8 cellular contexts compared by ENCODE assay signal in the genomic region with DNA sequence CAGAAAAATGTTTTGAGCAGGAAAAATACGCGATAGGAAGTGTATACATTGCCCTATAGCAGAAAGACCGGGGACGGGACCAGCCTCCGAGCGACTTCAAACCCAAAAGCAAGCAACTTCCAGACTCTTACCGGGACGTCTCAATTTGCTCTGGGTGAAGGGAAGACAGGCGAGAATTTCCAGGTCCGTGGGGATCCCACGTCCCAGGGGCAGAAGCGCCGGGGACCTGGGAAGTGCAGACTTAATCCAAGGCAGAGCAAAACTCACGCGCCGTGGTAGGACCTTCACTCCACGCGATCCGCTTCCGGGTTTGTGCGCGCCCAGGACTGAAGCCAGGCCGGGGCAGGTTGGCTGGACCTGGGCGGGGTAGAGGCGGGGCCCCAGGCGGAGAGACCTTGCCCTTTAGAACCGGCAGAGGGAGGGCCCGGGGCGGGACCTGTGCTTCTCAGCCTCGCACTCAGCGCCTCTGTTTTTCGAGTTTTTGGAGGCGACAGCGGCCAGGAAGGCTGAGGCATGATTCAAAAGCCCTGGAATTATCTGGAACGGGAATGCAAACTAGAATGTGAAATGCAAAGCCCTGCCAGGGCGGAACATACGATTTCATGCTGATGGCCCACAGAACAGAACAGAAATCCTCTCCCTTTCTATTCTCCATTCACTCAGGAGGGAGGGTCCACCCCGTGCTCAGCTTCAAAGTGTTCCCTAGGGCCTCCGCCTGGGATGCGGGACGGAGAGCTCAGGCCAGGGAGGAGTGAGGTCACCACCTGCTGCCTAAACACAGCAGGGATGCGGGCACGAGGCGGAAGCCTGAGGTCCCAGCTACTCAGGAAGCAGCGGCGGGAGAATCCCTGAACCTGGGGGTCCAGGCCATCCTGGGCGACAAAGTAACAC. TPM values are rescaled to one million over a fixed set of nuclear protein-coding genes. Genes with fewer than 3 reads are reported as not detected.
DNase-seq lines count a peak whose midpoint lies in the region; ATAC-seq and TF ChIP-seq lines count a peak whose summit lies in the region.
"Not testable (repeated sequence)": the region's sequence is repeated elsewhere in the genome, so short reads cannot be mapped to it uniquely, and the experiment has no call there.

Gene ZNF600 (minus strand): TSS at position 328 of the 891 bp plus-strand sequence. CDS start 7,903 bp downstream, outside the sequence.

- ATAC-seq in GM18520 (IDR thresholded peaks at IDR 0.05; ENCODE audit: unreplicated experiment), result peak; percentile 61
- peak; percentile 89 for ATAC-seq in HG03045 (IDR thresholded peaks at IDR 0.05; ENCODE audit: unreplicated experiment)
- ATAC-seq in activated CD4-positive, alpha-beta T cell treated with anti-CD3 and anti-CD28 coated beads for 36 hours, result peak; percentile 99
- ATAC-seq in central memory CD8-positive, alpha-beta T cell (replicated peaks; ENCODE audit: extremely low read depth, poor library complexity, severe bottlenecking), result peak; percentile 93

- CTCF ChIA-PET in activated CD4-positive, alpha-beta T cell treated with anti-CD3 and anti-CD28 coated beads for 36 hours (lab: Charles Lee), result not testable (repeated sequence)

- not testable (repeated sequence) for TF ChIP-seq CTCF in 22Rv1 (IDR thresholded peaks at IDR 0.05)

- DNase-seq in NCI-H345 treated with DMSO at 0.1 percent for 48 hours (lab: John Stamatoyannopoulos, UW; ENCODE audit: unreplicated experiment) (peak; percentile 12), inferior parietal cortex (ENCODE audit: extremely low spot score) (peak; percentile 14)
- DNase-seq in activated CD4-positive, alpha-beta T cell treated with anti-CD3 and anti-CD28 coated beads for 36 hours, result peak; percentile 83
- peak; percentile 56 to 73 for DNase-seq in central memory CD8-positive, alpha-beta T cell (ENCODE audit: low spot score in 2 of 2)

- H3K27me3 Mint-ChIP-seq in activated CD4-positive, alpha-beta T cell treated with anti-CD3 and anti-CD28 coated beads for 36 hours; central memory CD8-positive, alpha-beta T cell: not testable (repeated sequence)

- peak within 1 kb of the TSS; percentile 87 for H3K4me3 Mint-ChIP-seq in activated CD4-positive, alpha-beta T cell treated with anti-CD3 and anti-CD28 coated beads for 36 hours
- H3K4me3 Mint-ChIP-seq in central memory CD8-positive, alpha-beta T cell, result peak within 1 kb of the TSS; percentile 69

- peak within 1 kb of the TSS; percentile 84 for H3K27ac Mint-ChIP-seq in activated CD4-positive, alpha-beta T cell treated with anti-CD3 and anti-CD28 coated beads for 36 hours
- peak within 1 kb of the TSS; percentile 84 for H3K27ac Mint-ChIP-seq in central memory CD8-positive, alpha-beta T cell (ENCODE audit: low read depth)

- intact Hi-C loops in activated CD4-positive, alpha-beta T cell treated with anti-CD3 and anti-CD28 coated beads for 36 hours (cut with DNase I, micrococcal nuclease), result loop anchor here in 1 of 2 experiments (1.0 to 5.0 kb wide), 5 partner anchors 34 to 176 kb away; partner anchors contain the start of genes ZNF28, ZNF468, ZNF611 and ZNF816

- peaks cover 18% of the 10 kb centered on the region for H3K9me3 Mint-ChIP-seq in activated CD4-positive, alpha-beta T cell treated with anti-CD3 and anti-CD28 coated beads for 36 hours (ENCODE audit: low read depth)
- H3K9me3 Mint-ChIP-seq in central memory CD8-positive, alpha-beta T cell, result not testable (repeated sequence)

- H3K4me3 ChIP-seq in skin epidermis, result peak within 1 kb of the TSS; percentile 47 to 82 (median 56)

- peaks cover 30% of the 10 kb centered on the region for H3K36me3 Mint-ChIP-seq in activated CD4-positive, alpha-beta T cell treated with anti-CD3 and anti-CD28 coated beads for 36 hours (ENCODE audit: low read depth)
- H3K36me3 Mint-ChIP-seq in central memory CD8-positive, alpha-beta T cell (ENCODE audit: insufficient read depth), result peaks cover 13% of the 10 kb centered on the region

- POLR2A ChIA-PET in activated CD4-positive, alpha-beta T cell treated with anti-CD3 and anti-CD28 coated beads for 36 hours (lab: Charles Lee), result not testable (repeated sequence)

- H3K27ac ChIP-seq in 22Rv1 (peak within 1 kb of the TSS; percentile 70), skin epidermis (peak within 1 kb of the TSS in 20 of 21 experiments; percentile 15 to 86 (median 72))

- peaks cover 23% of the 10 kb centered on the region for H3K4me1 Mint-ChIP-seq in activated CD4-positive, alpha-beta T cell treated with anti-CD3 and anti-CD28 coated beads for 36 hours
- peaks cover 39% of the 10 kb centered on the region for H3K4me1 Mint-ChIP-seq in central memory CD8-positive, alpha-beta T cell

RNA-seq across cellular contexts. Expression of gene ZNF600, which starts in this region (rescaled TPM):
- 10 to 100 TPM; 10.6 to 14.3 TPM for total RNA-seq in activated CD4-positive, alpha-beta T cell treated with anti-CD3 and anti-CD28 coated beads for 36 hours

Comparison
In these comparisons a context has a peak if more than half of its experiments do, and no peak if none do; other contexts are left out.
1. Peak in every context shown above with its lines: DNase-seq, ATAC-seq, H3K4me3 ChIP-seq and H3K27ac ChIP-seq.
2. DNase-seq: peak in every context shown above with its lines; median percentile 83 in activated CD4-positive, alpha-beta T cell treated with anti-CD3 and anti-CD28 coated beads for 36 hours; 64 in central memory CD8-positive, alpha-beta T cell; 14 in inferior parietal cortex; 12 in NCI-H345 treated with DMSO at 0.1 percent for 48 hours.